8 cellular contexts compared by ENCODE assay signal in genomic region chr14:61472025-61472672, GRCh38.
A peak's percentile ranks its signal among the peaks of the same experiment; 100 is the strongest.
DNase-seq lines count a peak whose midpoint lies in the region; ATAC-seq, FAIRE-seq and TF ChIP-seq lines count a peak whose summit lies in the region.

No MANE protein-coding gene starts in this region.

- no peak for TF ChIP-seq CTCF in GM12864 (IDR thresholded peaks at IDR 0.05; ENCODE audit: low read depth, low read length, missing control alignments)
- TF ChIP-seq CTCF in cardiac muscle cell (IDR thresholded peaks at IDR 0.05; ENCODE audit: low read depth, low read length), result no peak

- DNase-seq in GM12864 (ENCODE audit: low read depth) (no peak), NCI-H1694 (lab: John Stamatoyannopoulos, UW) (peak; percentile 53), cardiac muscle cell (ENCODE audit: low read depth in 1 of 2, low spot score in 1 of 2) (peak; percentile 54 to 98), small intestine (no peak), NCI-H748 treated with DMSO at 0.1 percent for 48 hours (lab: John Stamatoyannopoulos, UW) (no peak), COLO668 (lab: John Stamatoyannopoulos, UW; ENCODE audit: unreplicated experiment) (no peak), cortex of kidney (lab: John Stamatoyannopoulos, UW) (no peak)
- peak in 1 of 2 donors; percentile 44 for DNase-seq in activated naive CD4-positive, alpha-beta T cell treated with anti-CD3 and anti-CD28 coated beads, Interleukin-2, amount 50 U/mL, for 72 hours (ENCODE audit: low spot score in 2 of 2)

- H3K36me3 ChIP-seq in cardiac muscle cell (no peaks in the 10 kb centered on the region), small intestine (ENCODE audit: control insufficient read depth in 2 of 2, insufficient read depth in 2 of 2, low read length in 2 of 2) (no peaks in the 10 kb centered on the region)

- ATAC-seq in activated naive CD4-positive, alpha-beta T cell treated with anti-CD3 and anti-CD28 coated beads, Interleukin-2, amount 50 U/mL, for 72 hours, result peak; percentile 43 to 51

- peaks cover 0 to 3% of the 10 kb centered on the region in 2 donors for H3K9me3 Mint-ChIP-seq in activated naive CD4-positive, alpha-beta T cell treated with anti-CD3 and anti-CD28 coated beads, Interleukin-2, amount 50 U/mL, for 72 hours

- H3K27me3 ChIP-seq in cardiac muscle cell, result no peaks in the 10 kb centered on the region
- no peaks in the 10 kb centered on the region for H3K27me3 ChIP-seq in small intestine (ENCODE audit: control insufficient read depth in 2 of 2, insufficient read depth in 2 of 2, low read length in 2 of 2)

- H3K4me3 ChIP-seq in GM12864 (ENCODE audit: low read depth, low read length) (peak overlapping the region; percentile 39), cardiac muscle cell (peak overlapping the region; percentile 5), small intestine (ENCODE audit: low read depth in 1 of 2, low read length in 2 of 2) (no peak overlapping the region)

- no peak for FAIRE-seq in small intestine (lab: Jason Lieb, UNC)

- peak overlapping the region; percentile 93 to 98 for H3K27ac Mint-ChIP-seq in activated naive CD4-positive, alpha-beta T cell treated with anti-CD3 and anti-CD28 coated beads, Interleukin-2, amount 50 U/mL, for 72 hours

- H3K9me3 ChIP-seq in cardiac muscle cell (ENCODE audit: low read depth) (no peaks in the 10 kb centered on the region), small intestine (ENCODE audit: control insufficient read depth, low read depth) (no peaks in the 10 kb centered on the region)

- H3K36me3 Mint-ChIP-seq in activated naive CD4-positive, alpha-beta T cell treated with anti-CD3 and anti-CD28 coated beads, Interleukin-2, amount 50 U/mL, for 72 hours, result peaks cover 5 to 42% of the 10 kb centered on the region in 2 donors

- 40 to 61% (median 46%) methylated on average over 8 of the region's 8 CpGs for WGBS in small intestine, 3 donors

- H3K27ac ChIP-seq in cardiac muscle cell (peak overlapping the region; percentile 67), small intestine (ENCODE audit: low read depth in 1 of 2, low read length in 1 of 2) (peak overlapping the region; percentile 41 to 93)

- H3K4me1 ChIP-seq in cardiac muscle cell (ENCODE audit: low read depth) (peaks cover 67% of the 10 kb centered on the region), small intestine (ENCODE audit: control insufficient read depth in 2 of 2, insufficient read depth in 1 of 2, low read depth in 1 of 2, low read length in 1 of 2) (peaks cover 4 to 16% of the 10 kb centered on the region in 2 donors)

Comparison
In these comparisons a context has a peak if more than half of its experiments do, and no peak if none do; other contexts are left out.
1. DNase-seq: peak in NCI-H1694 (single experiment) and cardiac muscle cell (2 of 2); none in GM12864 (single experiment), small intestine (single experiment), NCI-H748 treated with DMSO at 0.1 percent for 48 hours (single experiment), COLO668 (single experiment) and cortex of kidney (single experiment).
2. H3K4me3 ChIP-seq: peak in GM12864 (single experiment) and cardiac muscle cell (single experiment); none in small intestine (0 of 2).